ENCODE assay signal across 17 cellular contexts in the genomic region with DNA sequence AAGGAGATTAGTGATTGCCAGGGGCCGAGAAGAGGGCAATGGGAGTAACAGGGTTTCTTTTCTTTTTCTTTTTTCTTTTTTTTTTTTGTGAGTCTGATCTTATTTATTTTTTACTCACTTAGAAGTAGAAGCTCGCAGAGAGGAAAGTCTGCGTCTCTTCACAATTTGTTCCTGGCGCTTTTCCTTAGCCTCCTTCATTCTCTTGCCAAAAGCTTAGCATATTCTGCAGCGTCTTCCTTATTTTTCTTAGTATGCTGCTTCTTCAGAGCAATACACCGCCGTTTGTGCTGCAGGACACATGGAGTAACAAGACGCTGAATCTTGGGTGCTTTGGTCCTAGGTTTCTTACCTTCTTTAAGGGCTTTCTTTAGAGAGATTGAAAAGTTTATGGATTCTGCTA. TPM values are rescaled to one million over a fixed set of nuclear protein-coding genes. Genes with fewer than 3 reads are reported as not detected.
A peak's percentile ranks its signal among the peaks of the same experiment; 100 is the strongest.
DNase-seq lines count a peak whose midpoint lies in the region; ATAC-seq and TF ChIP-seq lines count a peak whose summit lies in the region.
"Had no signal": no experiment of that assay in that cellular context is flagged by ENCODE, and none has a peak within 500 bp of the region (broad histone marks: within the 10 kb centered on the region; RNA-seq: fewer than 3 reads in every experiment).

No MANE protein-coding gene starts in this region.

- H3K27ac ChIP-seq in right atrium auricular region (no peak overlapping the region), sigmoid colon (peak overlapping the region in 3 of 4 donors; percentile 42 to 65 (median 61))
- H3K27ac ChIP-seq in naive thymus-derived CD4-positive, alpha-beta T cell (ENCODE audit: low read depth, low read length) = no peak overlapping the region
- H3K27ac ChIP-seq: BLaER1 treated with 17β-estradiol and CSF1 and Interleukin-3, amounts not matched to agents 10 nM and 100 nM had no signal

- 66 to 72% methylated on average over 8 of the region's 8 CpGs for WGBS in sigmoid colon, 2 donors

- H3K27me3 ChIP-seq in right atrium auricular region = no peaks in the 10 kb centered on the region
- H3K27me3 ChIP-seq in sigmoid colon = no peaks in the 10 kb centered on the region
- H3K27me3 ChIP-seq in naive thymus-derived CD4-positive, alpha-beta T cell (ENCODE audit: control insufficient read depth in 2 of 2, insufficient read depth in 2 of 2, low read length in 2 of 2) = no peaks in the 10 kb centered on the region
- H3K27me3 ChIP-seq: BLaER1 treated with 17β-estradiol and CSF1 and Interleukin-3, amounts not matched to agents 10 nM and 100 nM had no signal

- H3K9me3 ChIP-seq in right atrium auricular region (no peaks in the 10 kb centered on the region), sigmoid colon (no peaks in the 10 kb centered on the region)
- H3K9me3 ChIP-seq in naive thymus-derived CD4-positive, alpha-beta T cell (ENCODE audit: control insufficient read depth in 2 of 3, low read length in 3 of 3) = no peaks in the 10 kb centered on the region
- H3K9me3 ChIP-seq: BLaER1 treated with 17β-estradiol and CSF1 and Interleukin-3, amounts not matched to agents 10 nM and 100 nM; HAP-1 had no signal

- peaks cover 43% of the 10 kb centered on the region for H3K4me1 Mint-ChIP-seq in mesothelial cell of epicardium
- H3K4me1 Mint-ChIP-seq in naive thymus-derived CD4-positive, alpha-beta T cell = peaks cover 0 to 6% (median 0%) of the 10 kb centered on the region in 7 donors
- H3K4me1 Mint-ChIP-seq: CD4-positive, CD25-positive, alpha-beta regulatory T cell had no signal

- H3K4me3 ChIP-seq in right atrium auricular region = no peak overlapping the region
- no peak overlapping the region for H3K4me3 ChIP-seq in sigmoid colon
- H3K4me3 ChIP-seq in naive thymus-derived CD4-positive, alpha-beta T cell (ENCODE audit: low read length) = no peak overlapping the region
- H3K4me3 ChIP-seq: BLaER1 treated with 17β-estradiol and CSF1 and Interleukin-3, amounts not matched to agents 10 nM and 100 nM; GM12878; HAP-1 had no signal

- ATAC-seq in left ventricle myocardium superior (peak; percentile 38), GM19463 (IDR thresholded peaks at IDR 0.05; ENCODE audit: unreplicated experiment) (no peak)
- ATAC-seq in naive thymus-derived CD4-positive, alpha-beta T cell = no peak
- ATAC-seq: GM12878 had no signal

- DNase-seq in left ventricle myocardium superior = no peak
- no peak for DNase-seq in right atrium auricular region (ENCODE audit: low spot score)
- no peak for DNase-seq in mesothelial cell of epicardium (ENCODE audit: low spot score in 2 of 2, unreplicated experiment in 2 of 2)
- DNase-seq in sigmoid colon = no peak
- no peak for DNase-seq in NCI-H510A (lab: John Stamatoyannopoulos, UW)
- DNase-seq in islet precursor cell = no peak
- DNase-seq in naive thymus-derived CD4-positive, alpha-beta T cell = no peak
- DNase-seq: 8988T; AML-193; Calu3; CD4-positive, CD25-positive, alpha-beta regulatory T cell; DMS 273 treated with DMSO at 0.1 percent for 48 hours; GOT3 had no signal

- no peaks in the 10 kb centered on the region for H3K9me3 Mint-ChIP-seq in mesothelial cell of epicardium
- no peaks in the 10 kb centered on the region for H3K9me3 Mint-ChIP-seq in naive thymus-derived CD4-positive, alpha-beta T cell
- H3K9me3 Mint-ChIP-seq: CD4-positive, CD25-positive, alpha-beta regulatory T cell had no signal

- POLR2A ChIA-PET in naive thymus-derived CD4-positive, alpha-beta T cell (lab: Charles Lee) = no interaction called here

- no peak overlapping the region for H3K4me3 Mint-ChIP-seq in mesothelial cell of epicardium
- no peak overlapping the region for H3K4me3 Mint-ChIP-seq in naive thymus-derived CD4-positive, alpha-beta T cell
- H3K4me3 Mint-ChIP-seq: CD4-positive, CD25-positive, alpha-beta regulatory T cell had no signal

- H3K4me1 ChIP-seq in right atrium auricular region (peaks cover 0 to 14% of the 10 kb centered on the region in 2 donors), sigmoid colon (peaks cover 0 to 28% (median 13%) of the 10 kb centered on the region in 4 donors)
- no peaks in the 10 kb centered on the region for H3K4me1 ChIP-seq in naive thymus-derived CD4-positive, alpha-beta T cell (ENCODE audit: control insufficient read depth in 2 of 2, insufficient read depth in 2 of 2, low read length in 2 of 2)

- no peaks in the 10 kb centered on the region for H3K27me3 Mint-ChIP-seq in mesothelial cell of epicardium (ENCODE audit: low read depth)
- H3K27me3 Mint-ChIP-seq in naive thymus-derived CD4-positive, alpha-beta T cell = peaks cover 0 to 3% (median 0%) of the 10 kb centered on the region in 5 donors

- no peak for TF ChIP-seq POLR2A in sigmoid colon (IDR thresholded peaks at IDR 0.05)

- TF ChIP-seq CTCF in right atrium auricular region (IDR thresholded peaks at IDR 0.05) (no peak), mesothelial cell of epicardium (IDR thresholded peaks at IDR 0.05; ENCODE audit: unreplicated experiment) (no peak), sigmoid colon (IDR thresholded peaks at IDR 0.05) (no peak)

- H3K36me3 ChIP-seq in right atrium auricular region = no peaks in the 10 kb centered on the region
- H3K36me3 ChIP-seq in sigmoid colon = no peaks in the 10 kb centered on the region
- no peaks in the 10 kb centered on the region for H3K36me3 ChIP-seq in naive thymus-derived CD4-positive, alpha-beta T cell (ENCODE audit: control insufficient read depth in 2 of 3, insufficient read depth in 3 of 3, low read length in 3 of 3)
- H3K36me3 ChIP-seq: BLaER1 treated with 17β-estradiol and CSF1 and Interleukin-3, amounts not matched to agents 10 nM and 100 nM; HAP-1 had no signal

- H3K27ac Mint-ChIP-seq in mesothelial cell of epicardium = peak overlapping the region; percentile 7
- no peak overlapping the region for H3K27ac Mint-ChIP-seq in naive thymus-derived CD4-positive, alpha-beta T cell
- H3K27ac Mint-ChIP-seq: CD4-positive, CD25-positive, alpha-beta regulatory T cell had no signal

- CTCF ChIA-PET in naive thymus-derived CD4-positive, alpha-beta T cell (lab: Charles Lee) = no interaction called here

- H3K36me3 Mint-ChIP-seq in mesothelial cell of epicardium = peaks cover 2% of the 10 kb centered on the region
- H3K36me3 Mint-ChIP-seq in naive thymus-derived CD4-positive, alpha-beta T cell = no peaks in the 10 kb centered on the region
- H3K36me3 Mint-ChIP-seq: CD4-positive, CD25-positive, alpha-beta regulatory T cell had no signal

- intact Hi-C loops in left ventricle myocardium superior (cut with micrococcal nuclease) (no loop called here), sigmoid colon (cut with DNase I) (no loop called here)
- intact Hi-C loops in naive thymus-derived CD4-positive, alpha-beta T cell (cut with micrococcal nuclease) = no loop called here

- TF ChIP-seq EP300 in sigmoid colon (IDR thresholded peaks at IDR 0.05) = no peak

RNA-seq across cellular contexts. Expression of gene DENND4C, which starts 30.3 kb away (rescaled TPM):
- 22.8 TPM for total RNA-seq in left ventricle myocardium superior
- 10 to 100 TPM; 53.7 to 55.4 TPM for total RNA-seq in right atrium auricular region
- total RNA-seq in mesothelial cell of epicardium = 72.7 to 75.2 TPM (median 73.9 TPM) in 3 replicates
- 100 to 1,000 TPM in 3 of 4 donors, 10 to 100 TPM in 1; 75.6 to 109 (median 101) TPM for total RNA-seq in sigmoid colon
- 10 to 100 TPM; 11.3 to 15.5 (median 14.4) TPM for polyA plus RNA-seq in sigmoid colon
- total RNA-seq in naive thymus-derived CD4-positive, alpha-beta T cell = 10 to 100 TPM; 43.5 to 77.5 (median 52.0) TPM
- 10 to 100 TPM; 34.7 to 35.2 TPM for polyA plus RNA-seq in naive thymus-derived CD4-positive, alpha-beta T cell

Comparison
In these comparisons a context has a peak if more than half of its experiments do, and no peak if none do; other contexts are left out.
1. H3K27ac ChIP-seq: peak in sigmoid colon (3 of 4); none in right atrium auricular region (0 of 2) and naive thymus-derived CD4-positive, alpha-beta T cell (single experiment).